Comparison of ENCODE assay signal across 1 cellular context in the genomic region with DNA sequence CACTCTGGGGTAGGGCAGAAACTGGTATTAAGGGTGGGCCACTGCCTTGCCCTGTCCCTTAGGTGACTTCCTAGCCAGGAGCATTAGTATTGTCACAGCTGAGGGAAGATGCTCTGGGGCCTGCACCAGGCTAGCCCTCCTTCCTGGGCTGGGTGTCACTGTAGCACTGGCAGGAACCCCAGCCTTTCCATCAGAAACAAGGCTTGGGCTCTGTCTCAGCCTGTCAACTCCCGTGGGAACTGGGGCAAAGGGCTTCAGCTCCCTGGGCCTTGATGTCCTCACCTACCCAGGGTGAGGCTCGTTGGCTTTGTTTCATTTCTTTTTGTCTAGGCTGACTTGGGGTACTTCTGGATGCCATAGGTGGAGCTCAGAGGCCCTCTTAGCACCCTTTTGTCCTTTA.
TF ChIP-seq lines count a peak whose summit lies in the region.

No MANE protein-coding gene starts in this region.

TF ChIP-seq in endothelial cell of umbilical vein, 7 proteins besides CTCF, POLR2A, EP300 and RAD21:
- TF ChIP-seq JUN (IDR thresholded peaks at IDR 0.05; ENCODE audit: borderline replicate concordance, insufficient read depth, insufficient read length, low read depth) (no peak), FOS (IDR thresholded peaks at IDR 0.05; ENCODE audit: borderline replicate concordance, insufficient read depth, low read length) (no peak), MYC (IDR thresholded peaks at IDR 0.05; ENCODE audit: low read depth, low read length) (no peak), EZH2 (IDR thresholded peaks at IDR 0.05; ENCODE audit: borderline replicate concordance, low read depth, low read length, severe bottlenecking) (no peak), POLR2AphosphoS5 (IDR thresholded peaks at IDR 0.05; ENCODE audit: insufficient read depth, low read depth, low read length) (no peak), GATA2 (IDR thresholded peaks at IDR 0.05; ENCODE audit: insufficient read depth, insufficient read length, low read depth, low read length) (no peak)
- TF ChIP-seq, protein P1, sequence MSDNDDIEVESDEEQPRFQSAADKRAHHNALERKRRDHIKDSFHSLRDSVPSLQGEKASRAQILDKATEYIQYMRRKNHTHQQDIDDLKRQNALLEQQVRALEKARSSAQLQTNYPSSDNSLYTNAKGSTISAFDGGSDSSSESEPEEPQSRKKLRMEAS (IDR thresholded peaks at IDR 0.05; ENCODE audit: insufficient read depth, insufficient read length) = no peak
